Comparison of ENCODE assay signal across 15 cellular contexts in the genomic region with DNA sequence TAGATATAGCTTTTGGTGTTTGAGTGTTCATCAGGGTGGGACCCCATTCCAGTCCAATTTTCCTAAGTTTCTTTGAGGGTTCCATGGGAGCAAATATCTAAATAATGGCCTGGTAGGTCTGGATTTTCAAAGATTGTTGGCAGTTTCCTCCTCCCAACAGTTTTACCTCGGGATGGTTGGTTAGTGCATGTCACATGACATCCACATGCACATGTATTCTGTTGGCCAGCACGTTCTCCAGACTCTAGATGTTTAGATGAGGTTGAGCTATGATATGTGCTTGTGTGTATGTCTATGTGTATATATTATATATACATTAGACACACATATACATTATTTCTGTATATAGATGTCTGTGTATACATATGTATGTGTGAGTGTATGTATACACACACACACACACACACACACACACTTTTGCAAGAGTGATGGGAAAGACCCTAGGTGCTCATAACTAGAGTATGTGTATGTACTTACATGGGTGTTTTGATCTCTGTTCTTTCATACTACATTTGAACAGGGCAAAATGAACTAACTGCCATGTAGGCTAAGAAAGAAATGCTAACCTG. TPM values are rescaled to one million over a fixed set of nuclear protein-coding genes. Genes with fewer than 3 reads are reported as not detected.
DNase-seq lines count a peak whose midpoint lies in the region; ATAC-seq and TF ChIP-seq lines count a peak whose summit lies in the region.
"Had no signal": no experiment of that assay in that cellular context is flagged by ENCODE, and none has a peak within 500 bp of the region (broad histone marks: within the 10 kb centered on the region; RNA-seq: fewer than 3 reads in every experiment).

No MANE protein-coding gene starts in this region.

- ATAC-seq in SK-N-SH treated with all-trans-retinoic acid at 6 μM for 48 hours = no peak
- no peak for ATAC-seq in GM21381 (IDR thresholded peaks at IDR 0.05; ENCODE audit: unreplicated experiment)
- ATAC-seq: CD8-positive, alpha-beta T cell; GM12878; HCT116 had no signal

- DNase-seq in BE2C (no peak), choroid plexus epithelial cell (ENCODE audit: low read depth) (peak; percentile 41), COLO829 (ENCODE audit: low spot score) (no peak), A172 (ENCODE audit: low spot score) (no peak)
- DNase-seq: CD8-positive, alpha-beta T cell; DMS79; GM23248; IMR-90 had no signal

- H3K4me3 ChIP-seq in BE2C (ENCODE audit: low read depth, low read length) = peak overlapping the region; percentile 81
- H3K4me3 ChIP-seq in choroid plexus epithelial cell (ENCODE audit: low read depth, low read length) = no peak overlapping the region
- no peak overlapping the region for H3K4me3 ChIP-seq in stomach smooth muscle (ENCODE audit: low read length in 2 of 2)
- H3K4me3 ChIP-seq: GM12878, GM23248 had no signal

- H3K4me1 ChIP-seq in BE2C (peaks cover 31% of the 10 kb centered on the region), stomach smooth muscle (ENCODE audit: control insufficient read depth, insufficient read depth, low read length) (peaks cover 20% of the 10 kb centered on the region)

- peaks cover 77% of the 10 kb centered on the region for H3K36me3 ChIP-seq in BE2C
- peaks cover 23 to 26% of the 10 kb centered on the region in 2 donors for H3K36me3 ChIP-seq in stomach smooth muscle (ENCODE audit: control insufficient read depth in 2 of 2, insufficient read depth in 2 of 2, low read length in 2 of 2)

- H3K9ac ChIP-seq in stomach smooth muscle (ENCODE audit: low read length in 2 of 2) = no peak overlapping the region
- H3K9ac ChIP-seq: GM23248 had no signal

- H3K27me3 ChIP-seq in BE2C (no peaks in the 10 kb centered on the region), stomach smooth muscle (ENCODE audit: control insufficient read depth in 1 of 2, insufficient read depth in 2 of 2, low read length in 2 of 2) (no peaks in the 10 kb centered on the region)

- peak overlapping the region; percentile 32 for H3K27ac ChIP-seq in stomach smooth muscle (ENCODE audit: low read length)
- H3K27ac ChIP-seq: GM23248 had no signal

- H3K9me3 ChIP-seq in BE2C (no peaks in the 10 kb centered on the region), stomach smooth muscle (ENCODE audit: control insufficient read depth in 2 of 2, low read length in 2 of 2) (no peaks in the 10 kb centered on the region)

- no peak for TF ChIP-seq CTCF in BE2C (IDR thresholded peaks at IDR 0.05; ENCODE audit: low read depth, low read length)
- TF ChIP-seq CTCF in choroid plexus epithelial cell (conservative IDR thresholded peaks at IDR 0.05; ENCODE audit: low read depth, low read length) = no peak

TF ChIP-seq in SK-N-SH treated with all-trans-retinoic acid at 6 μM for 48 hours, 23 proteins besides CTCF, POLR2A, EP300 and RAD21:
- TF ChIP-seq ZNF70 (CRISPR knock-in tag; IDR thresholded peaks at IDR 0.05) (no peak), ZFP30 (CRISPR knock-in tag; IDR thresholded peaks at IDR 0.05) (peak; percentile 23; the same call in 1 of the 2 replicates), ZC3H10 (CRISPR knock-in tag; IDR thresholded peaks at IDR 0.05) (peak; percentile 67; the same call in 1 of the 2 replicates), TCF4 (CRISPR knock-in tag; IDR thresholded peaks at IDR 0.05; ENCODE audit: borderline replicate concordance) (no peak; the same call in 1 of the 2 replicates), GLIS3 (CRISPR knock-in tag; IDR thresholded peaks at IDR 0.05) (peak; percentile 86; the same call in 1 of the 2 replicates), TOX (CRISPR knock-in tag; IDR thresholded peaks at IDR 0.05; ENCODE audit: borderline replicate concordance) (no peak), CSDC2 (CRISPR knock-in tag; IDR thresholded peaks at IDR 0.05) (no peak)
- TF ChIP-seq, protein P1, sequence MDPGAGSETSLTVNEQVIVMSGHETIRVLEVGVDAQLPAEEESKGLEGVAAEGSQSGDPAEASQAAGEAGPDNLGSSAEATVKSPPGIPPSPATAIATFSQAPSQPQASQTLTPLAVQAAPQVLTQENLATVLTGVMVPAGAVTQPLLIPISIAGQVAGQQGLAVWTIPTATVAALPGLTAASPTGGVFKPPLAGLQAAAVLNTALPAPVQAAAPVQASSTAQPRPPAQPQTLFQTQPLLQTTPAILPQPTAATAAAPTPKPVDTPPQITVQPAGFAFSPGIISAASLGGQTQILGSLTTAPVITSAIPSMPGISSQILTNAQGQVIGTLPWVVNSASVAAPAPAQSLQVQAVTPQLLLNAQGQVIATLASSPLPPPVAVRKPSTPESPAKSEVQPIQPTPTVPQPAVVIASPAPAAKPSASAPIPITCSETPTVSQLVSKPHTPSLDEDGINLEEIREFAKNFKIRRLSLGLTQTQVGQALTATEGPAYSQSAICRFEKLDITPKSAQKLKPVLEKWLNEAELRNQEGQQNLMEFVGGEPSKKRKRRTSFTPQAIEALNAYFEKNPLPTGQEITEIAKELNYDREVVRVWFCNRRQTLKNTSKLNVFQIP (CRISPR knock-in tag; IDR thresholded peaks at IDR 0.05; ENCODE audit: borderline replicate concordance, low read depth) = no peak
- TF ChIP-seq, protein P2, sequence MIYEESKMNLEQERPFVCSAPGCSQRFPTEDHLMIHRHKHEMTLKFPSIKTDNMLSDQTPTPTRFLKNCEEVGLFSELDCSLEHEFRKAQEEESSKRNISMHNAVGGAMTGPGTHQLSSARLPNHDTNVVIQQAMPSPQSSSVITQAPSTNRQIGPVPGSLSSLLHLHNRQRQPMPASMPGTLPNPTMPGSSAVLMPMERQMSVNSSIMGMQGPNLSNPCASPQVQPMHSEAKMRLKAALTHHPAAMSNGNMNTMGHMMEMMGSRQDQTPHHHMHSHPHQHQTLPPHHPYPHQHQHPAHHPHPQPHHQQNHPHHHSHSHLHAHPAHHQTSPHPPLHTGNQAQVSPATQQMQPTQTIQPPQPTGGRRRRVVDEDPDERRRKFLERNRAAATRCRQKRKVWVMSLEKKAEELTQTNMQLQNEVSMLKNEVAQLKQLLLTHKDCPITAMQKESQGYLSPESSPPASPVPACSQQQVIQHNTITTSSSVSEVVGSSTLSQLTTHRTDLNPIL (CRISPR knock-in tag; IDR thresholded peaks at IDR 0.05; ENCODE audit: low read depth) = peak; percentile 73; the same call in 1 of the 2 replicates
- TF ChIP-seq, protein P3, sequence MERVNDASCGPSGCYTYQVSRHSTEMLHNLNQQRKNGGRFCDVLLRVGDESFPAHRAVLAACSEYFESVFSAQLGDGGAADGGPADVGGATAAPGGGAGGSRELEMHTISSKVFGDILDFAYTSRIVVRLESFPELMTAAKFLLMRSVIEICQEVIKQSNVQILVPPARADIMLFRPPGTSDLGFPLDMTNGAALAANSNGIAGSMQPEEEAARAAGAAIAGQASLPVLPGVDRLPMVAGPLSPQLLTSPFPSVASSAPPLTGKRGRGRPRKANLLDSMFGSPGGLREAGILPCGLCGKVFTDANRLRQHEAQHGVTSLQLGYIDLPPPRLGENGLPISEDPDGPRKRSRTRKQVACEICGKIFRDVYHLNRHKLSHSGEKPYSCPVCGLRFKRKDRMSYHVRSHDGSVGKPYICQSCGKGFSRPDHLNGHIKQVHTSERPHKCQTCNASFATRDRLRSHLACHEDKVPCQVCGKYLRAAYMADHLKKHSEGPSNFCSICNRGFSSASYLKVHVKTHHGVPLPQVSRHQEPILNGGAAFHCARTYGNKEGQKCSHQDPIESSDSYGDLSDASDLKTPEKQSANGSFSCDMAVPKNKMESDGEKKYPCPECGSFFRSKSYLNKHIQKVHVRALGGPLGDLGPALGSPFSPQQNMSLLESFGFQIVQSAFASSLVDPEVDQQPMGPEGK (CRISPR knock-in tag; IDR thresholded peaks at IDR 0.05; ENCODE audit: borderline replicate concordance) = peak; percentile 54; the same call in 1 of the 2 replicates

RNA-seq across cellular contexts. Expression of a gene that starts 5.6 kb away (rescaled TPM):
- 285 TPM for polyA plus RNA-seq in BE2C (2012; ENCODE audit: insufficient read depth, insufficient read length, low read depth)
- 31.3 and 49.7 TPM in 2 replicates for total RNA-seq in A172 (2014; rRNA removed; shearing (Covaris generic))
- total RNA-seq: CD8-positive, alpha-beta T cell; GM12878; HT-29 had no signal
- polyA plus RNA-seq: CD14-positive monocyte had no signal
